ENCODE assay signal across 1 cellular context in the genomic region with DNA sequence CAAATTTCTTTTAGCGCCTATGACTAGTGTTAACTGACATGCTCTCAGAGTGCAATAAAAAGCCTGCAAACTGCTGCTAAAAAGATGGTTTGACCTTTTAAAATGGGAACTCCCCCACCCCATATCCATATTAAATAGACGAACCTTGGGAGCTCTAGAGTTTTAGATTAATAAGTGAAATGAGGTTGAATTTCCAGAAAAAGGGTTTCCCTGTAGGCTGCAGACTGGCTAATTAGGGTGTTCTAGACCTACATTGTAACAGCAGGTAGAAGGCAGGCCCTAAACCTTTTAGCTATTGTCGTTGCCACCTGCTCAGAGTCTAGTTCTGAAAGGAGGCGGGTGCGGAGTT.
TF ChIP-seq lines count a peak whose summit lies in the region.

No MANE protein-coding gene starts in this region.

TF ChIP-seq in WTC11, 78 proteins besides CTCF, POLR2A, EP300 and RAD21 (continued from another document):
- TF ChIP-seq, protein P1, sequence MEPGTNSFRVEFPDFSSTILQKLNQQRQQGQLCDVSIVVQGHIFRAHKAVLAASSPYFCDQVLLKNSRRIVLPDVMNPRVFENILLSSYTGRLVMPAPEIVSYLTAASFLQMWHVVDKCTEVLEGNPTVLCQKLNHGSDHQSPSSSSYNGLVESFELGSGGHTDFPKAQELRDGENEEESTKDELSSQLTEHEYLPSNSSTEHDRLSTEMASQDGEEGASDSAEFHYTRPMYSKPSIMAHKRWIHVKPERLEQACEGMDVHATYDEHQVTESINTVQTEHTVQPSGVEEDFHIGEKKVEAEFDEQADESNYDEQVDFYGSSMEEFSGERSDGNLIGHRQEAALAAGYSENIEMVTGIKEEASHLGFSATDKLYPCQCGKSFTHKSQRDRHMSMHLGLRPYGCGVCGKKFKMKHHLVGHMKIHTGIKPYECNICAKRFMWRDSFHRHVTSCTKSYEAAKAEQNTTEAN (CRISPR knock-in tag; IDR thresholded peaks at IDR 0.05), result no peak
- no peak for TF ChIP-seq MXD4 (CRISPR knock-in tag; IDR thresholded peaks at IDR 0.05; ENCODE audit: borderline replicate concordance)
- TF ChIP-seq, protein P2, sequence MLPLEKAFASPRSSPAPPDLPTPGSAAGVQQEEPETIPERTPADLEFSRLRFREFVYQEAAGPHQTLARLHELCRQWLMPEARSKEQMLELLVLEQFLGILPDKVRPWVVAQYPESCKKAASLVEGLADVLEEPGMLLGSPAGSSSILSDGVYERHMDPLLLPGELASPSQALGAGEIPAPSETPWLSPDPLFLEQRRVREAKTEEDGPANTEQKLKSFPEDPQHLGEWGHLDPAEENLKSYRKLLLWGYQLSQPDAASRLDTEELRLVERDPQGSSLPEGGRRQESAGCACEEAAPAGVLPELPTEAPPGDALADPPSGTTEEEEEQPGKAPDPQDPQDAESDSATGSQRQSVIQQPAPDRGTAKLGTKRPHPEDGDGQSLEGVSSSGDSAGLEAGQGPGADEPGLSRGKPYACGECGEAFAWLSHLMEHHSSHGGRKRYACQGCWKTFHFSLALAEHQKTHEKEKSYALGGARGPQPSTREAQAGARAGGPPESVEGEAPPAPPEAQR (CRISPR knock-in tag; IDR thresholded peaks at IDR 0.05), result no peak
- no peak for TF ChIP-seq RELA (CRISPR knock-in tag; IDR thresholded peaks at IDR 0.05; ENCODE audit: borderline replicate concordance)
- no peak for TF ChIP-seq NR1H2 (CRISPR knock-in tag; IDR thresholded peaks at IDR 0.05)
- TF ChIP-seq JAZF1 (CRISPR knock-in tag; IDR thresholded peaks at IDR 0.05), result no peak
- no peak for TF ChIP-seq HMGA2 (CRISPR knock-in tag; IDR thresholded peaks at IDR 0.05)
- TF ChIP-seq, protein P3, sequence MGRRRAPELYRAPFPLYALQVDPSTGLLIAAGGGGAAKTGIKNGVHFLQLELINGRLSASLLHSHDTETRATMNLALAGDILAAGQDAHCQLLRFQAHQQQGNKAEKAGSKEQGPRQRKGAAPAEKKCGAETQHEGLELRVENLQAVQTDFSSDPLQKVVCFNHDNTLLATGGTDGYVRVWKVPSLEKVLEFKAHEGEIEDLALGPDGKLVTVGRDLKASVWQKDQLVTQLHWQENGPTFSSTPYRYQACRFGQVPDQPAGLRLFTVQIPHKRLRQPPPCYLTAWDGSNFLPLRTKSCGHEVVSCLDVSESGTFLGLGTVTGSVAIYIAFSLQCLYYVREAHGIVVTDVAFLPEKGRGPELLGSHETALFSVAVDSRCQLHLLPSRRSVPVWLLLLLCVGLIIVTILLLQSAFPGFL (CRISPR knock-in tag; IDR thresholded peaks at IDR 0.05; ENCODE audit: borderline replicate concordance), result no peak
- TF ChIP-seq ZNF121 (CRISPR knock-in tag; IDR thresholded peaks at IDR 0.05), result no peak
- no peak for TF ChIP-seq SOX15 (CRISPR knock-in tag; IDR thresholded peaks at IDR 0.05)
- TF ChIP-seq ZNF232 (CRISPR knock-in tag; IDR thresholded peaks at IDR 0.05), result no peak
- TF ChIP-seq, protein P4, sequence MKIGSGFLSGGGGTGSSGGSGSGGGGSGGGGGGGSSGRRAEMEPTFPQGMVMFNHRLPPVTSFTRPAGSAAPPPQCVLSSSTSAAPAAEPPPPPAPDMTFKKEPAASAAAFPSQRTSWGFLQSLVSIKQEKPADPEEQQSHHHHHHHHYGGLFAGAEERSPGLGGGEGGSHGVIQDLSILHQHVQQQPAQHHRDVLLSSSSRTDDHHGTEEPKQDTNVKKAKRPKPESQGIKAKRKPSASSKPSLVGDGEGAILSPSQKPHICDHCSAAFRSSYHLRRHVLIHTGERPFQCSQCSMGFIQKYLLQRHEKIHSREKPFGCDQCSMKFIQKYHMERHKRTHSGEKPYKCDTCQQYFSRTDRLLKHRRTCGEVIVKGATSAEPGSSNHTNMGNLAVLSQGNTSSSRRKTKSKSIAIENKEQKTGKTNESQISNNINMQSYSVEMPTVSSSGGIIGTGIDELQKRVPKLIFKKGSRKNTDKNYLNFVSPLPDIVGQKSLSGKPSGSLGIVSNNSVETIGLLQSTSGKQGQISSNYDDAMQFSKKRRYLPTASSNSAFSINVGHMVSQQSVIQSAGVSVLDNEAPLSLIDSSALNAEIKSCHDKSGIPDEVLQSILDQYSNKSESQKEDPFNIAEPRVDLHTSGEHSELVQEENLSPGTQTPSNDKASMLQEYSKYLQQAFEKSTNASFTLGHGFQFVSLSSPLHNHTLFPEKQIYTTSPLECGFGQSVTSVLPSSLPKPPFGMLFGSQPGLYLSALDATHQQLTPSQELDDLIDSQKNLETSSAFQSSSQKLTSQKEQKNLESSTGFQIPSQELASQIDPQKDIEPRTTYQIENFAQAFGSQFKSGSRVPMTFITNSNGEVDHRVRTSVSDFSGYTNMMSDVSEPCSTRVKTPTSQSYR (CRISPR knock-in tag; IDR thresholded peaks at IDR 0.05), result no peak
- no peak for TF ChIP-seq ZNF396 (CRISPR knock-in tag; IDR thresholded peaks at IDR 0.05; ENCODE audit: borderline replicate concordance)
